ENCODE assay signal across 8 cellular contexts in genomic region chr1:204074274-204075115, GRCh38. TPM values are rescaled to one million over a fixed set of nuclear protein-coding genes. Genes with fewer than 3 reads are reported as not detected.
DNase-seq lines count a peak whose midpoint lies in the region; ATAC-seq and TF ChIP-seq lines count a peak whose summit lies in the region.

No MANE protein-coding gene starts in this region.

- no peaks in the 10 kb centered on the region for H3K9me3 ChIP-seq in neural progenitor cell (ENCODE audit: low read depth)

- H3K4me1 Mint-ChIP-seq in IgD-negative memory B cell (peaks cover 4 to 15% (median 7%) of the 10 kb centered on the region in 3 donors), glutamatergic neuron (ENCODE audit: low read depth, unreplicated experiment) (peaks cover 6% of the 10 kb centered on the region), neural progenitor cell (peaks cover 45% of the 10 kb centered on the region)
- H3K4me1 Mint-ChIP-seq in activated naive CD8-positive, alpha-beta T cell (ENCODE audit: low read depth), result peaks cover 23% of the 10 kb centered on the region

- no peak for TF ChIP-seq CTCF in glutamatergic neuron (IDR thresholded peaks at IDR 0.05; ENCODE audit: partially characterized antibody, unreplicated experiment)
- TF ChIP-seq CTCF in neural progenitor cell (IDR thresholded peaks at IDR 0.05), result no peak

- peak overlapping the region; percentile 2 for H3K9ac ChIP-seq in neural progenitor cell

- H3K36me3 Mint-ChIP-seq in IgD-negative memory B cell (no peaks in the 10 kb centered on the region), glutamatergic neuron (ENCODE audit: unreplicated experiment) (no peaks in the 10 kb centered on the region), neural progenitor cell (peaks cover 5% of the 10 kb centered on the region)
- no peaks in the 10 kb centered on the region for H3K36me3 Mint-ChIP-seq in activated naive CD8-positive, alpha-beta T cell

- peak overlapping the region; percentile 78 for H3K4me3 ChIP-seq in neural progenitor cell

- H2AFZ ChIP-seq in neural progenitor cell (replicated peaks), result no peak overlapping the region

- H3K27me3 Mint-ChIP-seq in IgD-negative memory B cell (peaks cover 62% of the 10 kb centered on the region), glutamatergic neuron (ENCODE audit: unreplicated experiment) (peaks cover 38% of the 10 kb centered on the region), neural progenitor cell (ENCODE audit: insufficient read depth, low read depth) (peaks cover 11% of the 10 kb centered on the region)
- peaks cover 45% of the 10 kb centered on the region for H3K27me3 Mint-ChIP-seq in activated naive CD8-positive, alpha-beta T cell

- H3K36me3 ChIP-seq in neural progenitor cell, result no peaks in the 10 kb centered on the region

- H4K20me1 ChIP-seq in neural progenitor cell (ENCODE audit: low read depth), result peaks cover 53% of the 10 kb centered on the region

- H3K9me3 Mint-ChIP-seq in IgD-negative memory B cell (no peaks in the 10 kb centered on the region), glutamatergic neuron (ENCODE audit: unreplicated experiment) (peaks cover 6% of the 10 kb centered on the region), neural progenitor cell (peaks cover 3% of the 10 kb centered on the region)
- H3K9me3 Mint-ChIP-seq in activated naive CD8-positive, alpha-beta T cell (ENCODE audit: low read depth), result no peaks in the 10 kb centered on the region

- peaks cover 17% of the 10 kb centered on the region for H3K27me3 ChIP-seq in neural progenitor cell

- peak overlapping the region; percentile 98 for H3K4me2 ChIP-seq in neural progenitor cell

- peaks cover 41% of the 10 kb centered on the region for H3K4me1 ChIP-seq in neural progenitor cell

- peak overlapping the region; percentile 63 to 90 (median 74) for H3K4me3 Mint-ChIP-seq in IgD-negative memory B cell
- H3K4me3 Mint-ChIP-seq in activated naive CD8-positive, alpha-beta T cell, result peak overlapping the region; percentile 81
- H3K4me3 Mint-ChIP-seq in glutamatergic neuron (ENCODE audit: unreplicated experiment), result peak overlapping the region; percentile 89
- H3K4me3 Mint-ChIP-seq in neural progenitor cell, result peak overlapping the region; percentile 99

- no peak overlapping the region for H3K27ac Mint-ChIP-seq in IgD-negative memory B cell
- H3K27ac Mint-ChIP-seq in activated naive CD8-positive, alpha-beta T cell, result no peak overlapping the region
- H3K27ac Mint-ChIP-seq in glutamatergic neuron (ENCODE audit: unreplicated experiment), result no peak overlapping the region
- peak overlapping the region; percentile 87 for H3K27ac Mint-ChIP-seq in neural progenitor cell

- no peak for ATAC-seq in HG02840 (IDR thresholded peaks at IDR 0.05; ENCODE audit: low FRiP score, unreplicated experiment)

- DNase-seq in COR-L47 (lab: John Stamatoyannopoulos, UW) (peak; percentile 52), glutamatergic neuron (peak; percentile 52), neural progenitor cell (ENCODE audit: low spot score) (peak; percentile 71)
- DNase-seq in stimulated activated naive CD4-positive, alpha-beta T cell (lab: John Stamatoyannopoulos, UW), result no peak
- DNase-seq in activated CD4-positive, CD25-positive, alpha-beta regulatory T cell treated with anti-CD3 and anti-CD28 coated beads, Interleukin-2, amount 50 U/mL, for 72 hours, result no peak

- no peak overlapping the region for H3K27ac ChIP-seq in neural progenitor cell

- peaks cover 49% of the 10 kb centered on the region for H3F3A ChIP-seq in neural progenitor cell (ENCODE audit: low read depth)

- H3K79me2 ChIP-seq in neural progenitor cell (ENCODE audit: low read depth), result peaks cover 63% of the 10 kb centered on the region

RNA-seq across cellular contexts. Expression of gene SOX13, which starts 1.6 kb away (rescaled TPM):
- polyA plus RNA-seq in IgD-negative memory B cell, result 0.33 TPM
- total RNA-seq in glutamatergic neuron (ENCODE audit: unreplicated experiment) (2.2 TPM), neural progenitor cell (ENCODE audit: low replicate concordance) (27.8 and 28.6 TPM in 2 replicates)

Comparison
In these comparisons a context has a peak if more than half of its experiments do, and no peak if none do; other contexts are left out.
1. DNase-seq: peak in COR-L47 (single experiment), glutamatergic neuron (single experiment) and neural progenitor cell (single experiment); none in stimulated activated naive CD4-positive, alpha-beta T cell (0 of 6) and activated CD4-positive, CD25-positive, alpha-beta regulatory T cell treated with anti-CD3 and anti-CD28 coated beads, Interleukin-2, amount 50 U/mL, for 72 hours (single experiment).
2. Peak in every context shown above with its lines, with median percentiles within 50 percentile points of each other: H3K4me3 Mint-ChIP-seq.